ENCODE assay signal across 15 cellular contexts in genomic region chr1:47024138-47024856, GRCh38. TPM values are rescaled to one million over a fixed set of nuclear protein-coding genes. Genes with fewer than 3 reads are reported as not detected.
DNase-seq lines count a peak whose midpoint lies in the region; ATAC-seq and TF ChIP-seq lines count a peak whose summit lies in the region.
"Had no signal": no experiment of that assay in that cellular context is flagged by ENCODE, and none has a peak within 500 bp of the region (broad histone marks: within the 10 kb centered on the region; RNA-seq: fewer than 3 reads in every experiment).

No MANE protein-coding gene starts in this region.

- H3K14ac ChIP-seq in mesenchymal stem cell (ENCODE audit: low read length in 2 of 2), result no peak overlapping the region

- no peak overlapping the region for H2BK5ac ChIP-seq in mesenchymal stem cell (ENCODE audit: low read depth, low read length, poor library complexity, severe bottlenecking)

- no peak overlapping the region for H4K8ac ChIP-seq in mesenchymal stem cell (ENCODE audit: low read length)

- no peak overlapping the region for H2AK5ac ChIP-seq in mesenchymal stem cell (ENCODE audit: low read length, severe bottlenecking)

- no peak overlapping the region for H2BK15ac ChIP-seq in mesenchymal stem cell (ENCODE audit: low read depth, poor library complexity, severe bottlenecking)

- no peak for TF ChIP-seq CTCF in colonic mucosa (IDR thresholded peaks at IDR 0.05)
- TF ChIP-seq CTCF in tibial artery (IDR thresholded peaks at IDR 0.05), result no peak

- H3K27me3 ChIP-seq in colonic mucosa, result peaks cover 7% of the 10 kb centered on the region
- H3K27me3 ChIP-seq in mesenchymal stem cell (ENCODE audit: control insufficient read depth in 1 of 2, insufficient read depth in 1 of 2, low read length in 2 of 2), result peaks cover 8 to 27% of the 10 kb centered on the region in 2 experiments
- no peaks in the 10 kb centered on the region for H3K27me3 ChIP-seq in tibial artery

- H3K4me3 ChIP-seq in colonic mucosa, result peak overlapping the region; percentile 38
- H3K4me3 ChIP-seq in mesenchymal stem cell (ENCODE audit: insufficient read depth in 1 of 2, low read depth in 1 of 2, low read length in 2 of 2), result peak overlapping the region in 1 of 2 experiments; percentile 72
- H3K4me3 ChIP-seq in tibial artery, result peak overlapping the region; percentile 62 to 75

- H3K18ac ChIP-seq in mesenchymal stem cell (ENCODE audit: low read depth in 1 of 2, low read length in 2 of 2), result no peak overlapping the region

- H4K91ac ChIP-seq in mesenchymal stem cell (ENCODE audit: low read length), result no peak overlapping the region

- no peak overlapping the region for H3K23ac ChIP-seq in mesenchymal stem cell (ENCODE audit: low read length in 2 of 2)

- H2BK12ac ChIP-seq in mesenchymal stem cell (ENCODE audit: low read length in 2 of 2), result no peak overlapping the region

- no peak for ATAC-seq in GM19452 (IDR thresholded peaks at IDR 0.05; ENCODE audit: unreplicated experiment)
- ATAC-seq: stimulated activated naive CD8-positive, alpha-beta T cell treated with anti-CD3 and anti-CD28 coated beads, Interleukin-15, Interleukin-2, amounts not matched to agents 100 U/mL and 50 U/mL, for 24 hours had no signal

- H3K27ac ChIP-seq in colonic mucosa, result no peak overlapping the region
- no peak overlapping the region for H3K27ac ChIP-seq in mesenchymal stem cell (ENCODE audit: low read length, poor library complexity, severe bottlenecking)
- peak overlapping the region; percentile 92 to 95 for H3K27ac ChIP-seq in tibial artery
- H3K27ac ChIP-seq: epithelial cell of prostate had no signal

- H3K4ac ChIP-seq in mesenchymal stem cell (ENCODE audit: low read depth in 1 of 2, low read length in 2 of 2), result no peak overlapping the region

- no peaks in the 10 kb centered on the region for H3K79me1 ChIP-seq in mesenchymal stem cell (replicated peaks; ENCODE audit: low read length, poor library complexity, severe bottlenecking)

- H3K4me2 ChIP-seq in mesenchymal stem cell (ENCODE audit: low read length, poor library complexity, severe bottlenecking), result peak overlapping the region; percentile 51

- 13% methylated on average over 3 of the region's 8 CpGs for WGBS in mesenchymal stem cell

- H3K9ac ChIP-seq in colonic mucosa (ENCODE audit: low read depth in 2 of 2, low read length in 2 of 2), result no peak overlapping the region
- H3K9ac ChIP-seq in mesenchymal stem cell (ENCODE audit: low read length), result no peak overlapping the region

- H3K36me3 ChIP-seq in colonic mucosa, result no peaks in the 10 kb centered on the region
- no peaks in the 10 kb centered on the region for H3K36me3 ChIP-seq in mesenchymal stem cell (ENCODE audit: control insufficient read depth in 1 of 2, insufficient read depth in 2 of 2, low read depth in 1 of 2, low read length in 2 of 2)
- no peaks in the 10 kb centered on the region for H3K36me3 ChIP-seq in tibial artery

- H2BK120ac ChIP-seq in mesenchymal stem cell (ENCODE audit: low read depth, low read length), result no peak overlapping the region

- no peak overlapping the region for H2AFZ ChIP-seq in mesenchymal stem cell (ENCODE audit: low read depth, low read length)

- H3K9me3 ChIP-seq in colonic mucosa (no peaks in the 10 kb centered on the region), mesenchymal stem cell (ENCODE audit: control insufficient read depth, low read length) (no peaks in the 10 kb centered on the region), tibial artery (no peaks in the 10 kb centered on the region)

- intact Hi-C loops in colonic mucosa (cut with DNase I) (no loop called here), tibial artery (cut with DNase I; ENCODE audit: low total_unique reads) (no loop called here)

- peak; percentile 2 for DNase-seq in NCI-H2171 treated with DMSO at 0.1 percent for 48 hours (lab: John Stamatoyannopoulos, UW)
- no peak for DNase-seq in NCI-H2171 (lab: John Stamatoyannopoulos, UW)
- DNase-seq in colonic mucosa, result no peak
- no peak for DNase-seq in mesenchymal stem cell
- DNase-seq in tibial artery, result peak in 1 of 2 donors; percentile 41
- no peak for DNase-seq in occipital lobe (lab: John Stamatoyannopoulos, UW)
- no peak for DNase-seq in NCI-H1048 (lab: John Stamatoyannopoulos, UW)
- DNase-seq: NCI-H1092; stimulated activated CD4-positive, alpha-beta T cell treated with anti-CD3 and anti-CD28 coated beads, Interleukin-15, amount 100 ng/mL, for 24 hours; stimulated activated naive CD8-positive, alpha-beta T cell treated with anti-CD3 and anti-CD28 coated beads, Interleukin-15, Interleukin-2, amounts not matched to agents 100 U/mL and 50 U/mL, for 24 hours had no signal

- no peaks in the 10 kb centered on the region for H3K4me1 ChIP-seq in colonic mucosa
- H3K4me1 ChIP-seq in mesenchymal stem cell (ENCODE audit: control insufficient read depth, insufficient read depth, low read depth, low read length), result peaks cover 6% of the 10 kb centered on the region
- H3K4me1 ChIP-seq in tibial artery, result peaks cover 4 to 67% (median 39%) of the 10 kb centered on the region in 4 donors

RNA-seq across cellular contexts. Expression of gene CYP4X1, which starts 0.8 kb away (rescaled TPM):
- total RNA-seq in colonic mucosa, result 1 to 10 TPM in 1 of 2 donors, under 1 TPM in 1; 0.57 to 1.7 TPM
- not detected for polyA plus RNA-seq in mesenchymal stem cell (2013, experiment 1 of 2)
- polyA plus RNA-seq in mesenchymal stem cell (2013, experiment 2 of 2), result not detected
- total RNA-seq in occipital lobe, result 14.5 TPM
- total RNA-seq: A673, OCI-LY7 had no signal

RNA-seq across cellular contexts. Expression of gene CYP4Z1, which starts 42.7 kb away (rescaled TPM):
- not detected for total RNA-seq in colonic mucosa
- not detected for polyA plus RNA-seq in mesenchymal stem cell (2013, experiment 1 of 2)
- not detected for polyA plus RNA-seq in mesenchymal stem cell (2013, experiment 2 of 2)
- total RNA-seq in occipital lobe, result 0.47 TPM
- total RNA-seq: A673, Daoy, OCI-LY7 had no signal

Comparison
In these comparisons a context has a peak if more than half of its experiments do, and no peak if none do; other contexts are left out.
1. H3K27ac ChIP-seq: peak in tibial artery (2 of 2); none in colonic mucosa (single experiment) and mesenchymal stem cell (single experiment).